ENCODE assay signal across 18 cellular contexts in genomic region chr14:90547968-90548367, GRCh38.
"Had no signal": no experiment of that assay in that cellular context is flagged by ENCODE, and none has a peak within 500 bp of the region (broad histone marks: within the 10 kb centered on the region; RNA-seq: fewer than 3 reads in every experiment).

No MANE protein-coding gene starts in this region.

- H3K36me3 Mint-ChIP-seq: natural killer cell had no signal

- H3K27me3 ChIP-seq: cardiac muscle cell, testis, upper lobe of left lung had no signal

- H3K9me3 ChIP-seq: testis, upper lobe of left lung had no signal

- H3K27ac Mint-ChIP-seq: activated naive CD4-positive, alpha-beta T cell treated with anti-CD3 and anti-CD28 coated beads for 36 hours; activated T-helper 2 cell treated with anti-CD3 and anti-CD28 coated beads, Interferon-gamma antibody, Interleukin-2, Interleukin-4, amounts not matched to agents 10 μg/mL and 5 μg/mL and 100 μg/mL, durations not matched to agents 14 hours and 24 hours and 36 hours; natural killer cell had no signal

- H3K9me3 Mint-ChIP-seq: activated naive CD4-positive, alpha-beta T cell treated with anti-CD3 and anti-CD28 coated beads for 36 hours; activated T-helper 2 cell treated with anti-CD3 and anti-CD28 coated beads, Interferon-gamma antibody, Interleukin-2, Interleukin-4, amounts not matched to agents 10 μg/mL and 5 μg/mL and 100 μg/mL, durations not matched to agents 14 hours and 24 hours and 36 hours; natural killer cell had no signal

- DNase-seq: activated CD4-positive, alpha-beta T cell treated with anti-CD3 and anti-CD28 coated beads, Interleukin-2, amount 50 U/mL, for 1 hour; activated CD4-positive, CD25-positive, alpha-beta regulatory T cell; activated naive CD4-positive, alpha-beta T cell treated with anti-CD3 and anti-CD28 coated beads for 36 hours; hippocampal formation; left ventricle myocardium superior; mesenchymal stem cell; natural killer cell; retina; small intestine; stimulated activated CD4-positive, alpha-beta T cell treated with anti-CD3 and anti-CD28 coated beads, Interleukin-4, amount 100 ng/mL, for 4 hours; stimulated activated CD8-positive, alpha-beta memory T cell treated with anti-CD3 and anti-CD28 coated beads, Interleukin-4, amount 100 ng/mL, for 48 hours; stimulated activated naive CD4-positive, alpha-beta T cell treated with Interleukin-2 at 50 U/mL for 16 hours; SW 1271; testis; upper lobe of left lung had no signal

- H3K4me1 Mint-ChIP-seq: natural killer cell had no signal

- H3K4me3 Mint-ChIP-seq: activated naive CD4-positive, alpha-beta T cell treated with anti-CD3 and anti-CD28 coated beads for 36 hours; natural killer cell had no signal

- H3K27ac ChIP-seq: cardiac muscle cell, testis, upper lobe of left lung had no signal

- FAIRE-seq: endometrium, small intestine had no signal

- H3K4me3 ChIP-seq: cardiac muscle cell, testis, upper lobe of left lung had no signal

- H3K36me3 ChIP-seq: cardiac muscle cell, upper lobe of left lung had no signal
